ENCODE assay signal across 12 cellular contexts in genomic region chr4:187380181-187380581, GRCh38.
DNase-seq lines count a peak whose midpoint lies in the region; ATAC-seq and TF ChIP-seq lines count a peak whose summit lies in the region.
"Had no signal": no experiment of that assay in that cellular context is flagged by ENCODE, and none has a peak within 500 bp of the region (broad histone marks: within the 10 kb centered on the region; RNA-seq: fewer than 3 reads in every experiment).

No MANE protein-coding gene starts in this region.

- CTCF ChIA-PET in AG04449 (lab: Yijun Ruan, JAX) (no interaction called here), SK-N-SH (lab: Yijun Ruan, JAX) (no interaction called here)
- CTCF ChIA-PET in CD4-positive, alpha-beta T cell (lab: Charles Lee) = no interaction called here

- no peaks in the 10 kb centered on the region for H4K20me1 ChIP-seq in SK-N-SH (ENCODE audit: insufficient read depth)

- H2AFZ ChIP-seq in SK-N-SH (ENCODE audit: low read depth) = no peak overlapping the region

- H3K4me3 ChIP-seq in AG04449 (ENCODE audit: low read depth, low read length) = no peak overlapping the region
- no peak overlapping the region for H3K4me3 ChIP-seq in SK-N-SH (ENCODE audit: low read depth in 2 of 2, low read length in 1 of 2)

- no peaks in the 10 kb centered on the region for H3K27me3 ChIP-seq in SK-N-SH (ENCODE audit: insufficient read depth)
- H3K27me3 ChIP-seq in CD4-positive, alpha-beta T cell (ENCODE audit: control insufficient read depth, insufficient read depth, low read length) = no peaks in the 10 kb centered on the region

- H3K9me3 ChIP-seq in SK-N-SH = no peaks in the 10 kb centered on the region
- no peaks in the 10 kb centered on the region for H3K9me3 ChIP-seq in CD4-positive, alpha-beta T cell (ENCODE audit: control insufficient read depth, low read length)

- H3K36me3 ChIP-seq in SK-N-SH (replicated peaks in 1 of 2; ENCODE audit: control insufficient read depth in 1 of 2, insufficient read depth in 2 of 2, low read length in 1 of 2) = no peaks in the 10 kb centered on the region

- no peak overlapping the region for H3K27ac Mint-ChIP-seq in CD4-positive, alpha-beta T cell
- H3K27ac Mint-ChIP-seq: activated T-cell treated with anti-CD3 and anti-CD28 coated beads, Interleukin-2, amount 50 U/mL, for 24 hours; CD8-positive, alpha-beta memory T cell had no signal

- intact Hi-C loops in CD4-positive, alpha-beta T cell (cut with DNase I, micrococcal nuclease) = no loop called here

- no peaks in the 10 kb centered on the region for H3K27me3 Mint-ChIP-seq in CD4-positive, alpha-beta T cell
- H3K27me3 Mint-ChIP-seq: activated T-cell treated with anti-CD3 and anti-CD28 coated beads, Interleukin-2, amount 50 U/mL, for 24 hours; CD8-positive, alpha-beta memory T cell had no signal

- ATAC-seq in HG03378 (IDR thresholded peaks at IDR 0.05; ENCODE audit: unreplicated experiment) = no peak
- no peak for ATAC-seq in CD4-positive, alpha-beta T cell (ENCODE audit: poor library complexity)
- ATAC-seq: stimulated activated naive CD8-positive, alpha-beta T cell treated with anti-CD3 and anti-CD28 coated beads, Interleukin-15, Interleukin-2, amounts not matched to agents 100 U/mL and 50 U/mL, for 24 hours had no signal

- H3K9ac ChIP-seq in SK-N-SH = no peak overlapping the region

- H3K79me2 ChIP-seq in SK-N-SH (ENCODE audit: insufficient read depth) = no peaks in the 10 kb centered on the region

- no peak for TF ChIP-seq RAD21 in SK-N-SH (IDR thresholded peaks at IDR 0.05; ENCODE audit: low read length)

- no peaks in the 10 kb centered on the region for H3K4me1 Mint-ChIP-seq in CD4-positive, alpha-beta T cell (ENCODE audit: low read depth)
- H3K4me1 Mint-ChIP-seq: CD8-positive, alpha-beta memory T cell had no signal

- H3K4me2 ChIP-seq in SK-N-SH = no peak overlapping the region

- TF ChIP-seq EP300 in SK-N-SH (IDR thresholded peaks at IDR 0.05; ENCODE audit: borderline replicate concordance in 1 of 2, low read depth in 1 of 2, low read length in 1 of 2) = no peak

- H3K4me3 Mint-ChIP-seq in CD4-positive, alpha-beta T cell = no peak overlapping the region
- H3K4me3 Mint-ChIP-seq: activated T-cell treated with anti-CD3 and anti-CD28 coated beads, Interleukin-2, amount 50 U/mL, for 24 hours; CD8-positive, alpha-beta memory T cell had no signal

- no peak for DNase-seq in AG04449 (ENCODE audit: low read depth, low spot score)
- DNase-seq in HT1080 (ENCODE audit: low read depth) = peak; percentile 12
- DNase-seq in SK-N-SH = no peak
- peak; percentile 46 for DNase-seq in iPS DF 4.7 (ENCODE audit: extremely low read depth, low spot score)
- DNase-seq in foreskin melanocyte = no peak
- DNase-seq in CD4-positive, alpha-beta T cell = no peak
- no peak for DNase-seq in UCSD-AML1 (lab: John Stamatoyannopoulos, UW; ENCODE audit: unreplicated experiment)
- DNase-seq: activated T-cell treated with anti-CD3 and anti-CD28 coated beads, Interleukin-2, amount 50 U/mL, for 24 hours; CD8-positive, alpha-beta memory T cell; NCI-H1048; stimulated activated naive CD8-positive, alpha-beta T cell treated with anti-CD3 and anti-CD28 coated beads, Interleukin-15, Interleukin-2, amounts not matched to agents 100 U/mL and 50 U/mL, for 24 hours had no signal

- WGBS in SK-N-SH (ENCODE audit: low lambda C conversion rate) = 49% methylated on average over 4 of the region's 4 CpGs

- TF ChIP-seq CTCF in AG04449 (IDR thresholded peaks at IDR 0.05; ENCODE audit: insufficient read depth, low read length, missing control alignments) = peak; percentile 2
- peak; percentile 20; the same call in 1 of the 2 replicates for TF ChIP-seq CTCF in SK-N-SH (IDR thresholded peaks at IDR 0.05)
- TF ChIP-seq CTCF in CD4-positive, alpha-beta T cell (IDR thresholded peaks at IDR 0.05) = no peak

- H3K4me1 ChIP-seq in SK-N-SH (ENCODE audit: control insufficient read depth in 1 of 2, insufficient read depth in 2 of 2, low read depth in 1 of 2, low read length in 1 of 2) = no peaks in the 10 kb centered on the region

- H3K9me2 ChIP-seq in SK-N-SH = no peaks in the 10 kb centered on the region

- no peaks in the 10 kb centered on the region for H3K36me3 Mint-ChIP-seq in CD4-positive, alpha-beta T cell (ENCODE audit: low read depth)
- H3K36me3 Mint-ChIP-seq: CD8-positive, alpha-beta memory T cell had no signal

- POLR2A ChIA-PET in AG04449 (lab: Yijun Ruan, JAX) = no interaction called here
- POLR2A ChIA-PET in SK-N-SH (lab: Yijun Ruan, JAX) = no interaction called here
- POLR2A ChIA-PET in CD4-positive, alpha-beta T cell (lab: Charles Lee) = no interaction called here

- H3K27ac ChIP-seq in SK-N-SH (ENCODE audit: low read depth in 2 of 2, low read length in 1 of 2) = no peak overlapping the region
- no peak overlapping the region for H3K27ac ChIP-seq in CD4-positive, alpha-beta T cell (ENCODE audit: low read depth, low read length)

- H3K9me3 Mint-ChIP-seq in CD4-positive, alpha-beta T cell = peaks cover 4% of the 10 kb centered on the region

- H3F3A ChIP-seq in SK-N-SH (replicated peaks; ENCODE audit: insufficient read depth) = no peaks in the 10 kb centered on the region

TF ChIP-seq in SK-N-SH, 30 proteins besides CTCF, POLR2A, EP300 and RAD21:
- TF ChIP-seq RCOR1 (IDR thresholded peaks at IDR 0.05; ENCODE audit: low read length) (no peak), USF1 (IDR thresholded peaks at IDR 0.05; ENCODE audit: borderline replicate concordance, low read depth) (no peak), FOXM1 (IDR thresholded peaks at IDR 0.05; ENCODE audit: low read depth) (no peak), MAX (IDR thresholded peaks at IDR 0.05; ENCODE audit: low read depth) (no peak), NRF1 (IDR thresholded peaks at IDR 0.05; ENCODE audit: low read depth, low read length) (no peak), FOXJ3 (CRISPR knock-in tag; IDR thresholded peaks at IDR 0.05) (no peak), MXI1 (IDR thresholded peaks at IDR 0.05; ENCODE audit: low read depth, low read length) (no peak), POLR2AphosphoS5 (IDR thresholded peaks at IDR 0.05; ENCODE audit: low read depth, low read length) (no peak), GABPA (IDR thresholded peaks at IDR 0.05; ENCODE audit: low read depth) (no peak), TAF1 (IDR thresholded peaks at IDR 0.05; ENCODE audit: borderline replicate concordance, low read depth, low read length) (no peak), SMC3 (IDR thresholded peaks at IDR 0.05; ENCODE audit: low read depth, low read length) (no peak), MEF2A (IDR thresholded peaks at IDR 0.05; ENCODE audit: borderline replicate concordance, low read depth) (no peak), EZH2phosphoT487 (IDR thresholded peaks at IDR 0.05; ENCODE audit: borderline replicate concordance, low read depth) (no peak), GATA2 (CRISPR knock-in tag; IDR thresholded peaks at IDR 0.05) (no peak), FOSL2 (IDR thresholded peaks at IDR 0.05; ENCODE audit: borderline replicate concordance, low read depth) (no peak), RFX5 (IDR thresholded peaks at IDR 0.05; ENCODE audit: low read length) (no peak), JUND (IDR thresholded peaks at IDR 0.05) (no peak)
- TF ChIP-seq, protein P1, sequence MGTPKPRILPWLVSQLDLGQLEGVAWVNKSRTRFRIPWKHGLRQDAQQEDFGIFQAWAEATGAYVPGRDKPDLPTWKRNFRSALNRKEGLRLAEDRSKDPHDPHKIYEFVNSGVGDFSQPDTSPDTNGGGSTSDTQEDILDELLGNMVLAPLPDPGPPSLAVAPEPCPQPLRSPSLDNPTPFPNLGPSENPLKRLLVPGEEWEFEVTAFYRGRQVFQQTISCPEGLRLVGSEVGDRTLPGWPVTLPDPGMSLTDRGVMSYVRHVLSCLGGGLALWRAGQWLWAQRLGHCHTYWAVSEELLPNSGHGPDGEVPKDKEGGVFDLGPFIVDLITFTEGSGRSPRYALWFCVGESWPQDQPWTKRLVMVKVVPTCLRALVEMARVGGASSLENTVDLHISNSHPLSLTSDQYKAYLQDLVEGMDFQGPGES (IDR thresholded peaks at IDR 0.05; ENCODE audit: low read depth, low read length) = no peak
- TF ChIP-seq, protein P2, sequence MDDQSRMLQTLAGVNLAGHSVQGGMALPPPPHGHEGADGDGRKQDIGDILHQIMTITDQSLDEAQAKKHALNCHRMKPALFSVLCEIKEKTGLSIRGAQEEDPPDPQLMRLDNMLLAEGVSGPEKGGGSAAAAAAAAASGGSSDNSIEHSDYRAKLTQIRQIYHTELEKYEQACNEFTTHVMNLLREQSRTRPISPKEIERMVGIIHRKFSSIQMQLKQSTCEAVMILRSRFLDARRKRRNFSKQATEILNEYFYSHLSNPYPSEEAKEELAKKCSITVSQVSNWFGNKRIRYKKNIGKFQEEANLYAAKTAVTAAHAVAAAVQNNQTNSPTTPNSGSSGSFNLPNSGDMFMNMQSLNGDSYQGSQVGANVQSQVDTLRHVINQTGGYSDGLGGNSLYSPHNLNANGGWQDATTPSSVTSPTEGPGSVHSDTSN (IDR thresholded peaks at IDR 0.05) = no peak

Comparison
In these comparisons a context has a peak if more than half of its experiments do, and no peak if none do; other contexts are left out.
1. DNase-seq: peak in HT1080 (single experiment) and iPS DF 4.7 (single experiment); none in AG04449 (single experiment), SK-N-SH (single experiment), foreskin melanocyte (single experiment), CD4-positive, alpha-beta T cell (0 of 10) and UCSD-AML1 (single experiment).